ENCODE assay signal across 20 cellular contexts in the genomic region with DNA sequence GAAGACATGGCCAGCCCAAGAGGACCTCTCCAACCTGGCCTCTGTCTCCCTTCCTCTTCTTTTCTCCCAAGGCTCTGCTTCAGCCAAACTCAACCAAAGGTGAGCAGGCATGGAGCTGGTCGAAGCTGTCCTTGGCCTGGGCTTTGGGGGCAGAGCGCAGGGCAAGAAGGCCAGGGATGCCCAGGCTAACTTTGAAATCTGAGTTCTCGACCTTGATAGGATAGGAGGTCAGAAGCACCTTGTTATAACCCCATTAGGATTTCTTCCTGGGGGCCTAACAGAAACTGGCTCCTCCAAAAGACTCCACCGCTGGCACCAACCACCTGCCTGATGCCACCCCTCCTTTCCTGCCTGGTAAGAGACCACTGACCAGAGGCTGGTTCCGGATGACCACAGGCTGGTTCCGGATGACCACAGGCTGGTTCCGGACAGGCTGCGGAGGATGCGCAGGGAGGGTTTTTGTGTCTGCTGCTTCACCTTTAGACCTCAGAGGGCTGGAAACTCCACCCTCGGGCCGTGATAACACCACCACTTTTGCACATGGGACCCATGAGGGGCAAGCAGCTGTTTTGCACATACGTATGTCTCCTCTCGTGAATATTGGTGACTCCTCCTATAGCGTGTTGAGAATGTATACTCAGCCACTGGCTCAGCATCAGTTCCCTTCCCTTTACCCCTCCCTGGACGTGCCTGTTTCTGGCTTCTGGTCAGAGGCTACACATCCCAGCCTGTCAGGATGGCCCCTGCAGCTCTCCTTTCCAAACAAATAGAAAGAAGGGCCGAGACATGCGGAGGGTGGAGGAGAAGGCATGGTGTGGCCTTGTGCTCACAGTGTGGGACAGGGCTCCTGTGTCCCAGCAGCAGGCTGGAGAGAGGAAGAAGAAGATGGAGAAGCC.
DNase-seq lines count a peak whose midpoint lies in the region; ATAC-seq and TF ChIP-seq lines count a peak whose summit lies in the region.
"Had no signal": no experiment of that assay in that cellular context is flagged by ENCODE, and none has a peak within 500 bp of the region (broad histone marks: within the 10 kb centered on the region; RNA-seq: fewer than 3 reads in every experiment).

No MANE protein-coding gene starts in this region.

- H3K27ac Mint-ChIP-seq in activated CD4-positive, alpha-beta T cell treated with anti-CD3 and anti-CD28 coated beads, Interleukin-2, amount 10 ng/mL, durations not matched to agents 7 days and 5 days: peak overlapping the region; percentile 86
- no peak overlapping the region for H3K27ac Mint-ChIP-seq in activated T-helper 17 cell treated with anti-CD3 and anti-CD28 coated beads, Interleukin-2, amount 50 U/mL, for 72 hours
- H3K27ac Mint-ChIP-seq: activated CD4-positive, alpha-beta memory T cell treated with anti-CD3 and anti-CD28 coated beads for 36 hours; GM23338 had no signal

- H4K20me1 ChIP-seq in BLaER1 treated with 17β-estradiol and CSF1 and Interleukin-3, amounts not matched to agents 10 nM and 100 nM: no peaks in the 10 kb centered on the region
- H4K20me1 ChIP-seq in osteoblast (ENCODE audit: insufficient read depth, low read length): no peaks in the 10 kb centered on the region

- H3K27ac ChIP-seq in BLaER1 treated with 17β-estradiol and CSF1 and Interleukin-3, amounts not matched to agents 10 nM and 100 nM: peak overlapping the region in 6 of 11 experiments; percentile 2 to 68 (median 58); a peak in 6 of 22 replicates
- no peak overlapping the region for H3K27ac ChIP-seq in osteoblast (ENCODE audit: low read depth, low read length)
- H3K27ac ChIP-seq: adrenal gland, brain microvascular endothelial cell, stomach, tibial nerve had no signal

- peaks cover 41% of the 10 kb centered on the region for H3K9me3 Mint-ChIP-seq in activated CD4-positive, alpha-beta T cell treated with anti-CD3 and anti-CD28 coated beads, Interleukin-2, amount 10 ng/mL, durations not matched to agents 7 days and 5 days
- H3K9me3 Mint-ChIP-seq in activated T-helper 17 cell treated with anti-CD3 and anti-CD28 coated beads, Interleukin-2, amount 50 U/mL, for 72 hours: peaks cover 9% of the 10 kb centered on the region
- H3K9me3 Mint-ChIP-seq: GM23338 had no signal

- no peak overlapping the region for H3K4me3 ChIP-seq in BLaER1 treated with 17β-estradiol and CSF1 and Interleukin-3, amounts not matched to agents 10 nM and 100 nM
- no peak overlapping the region for H3K4me3 ChIP-seq in osteoblast (ENCODE audit: insufficient read depth, low read length)
- H3K4me3 ChIP-seq: adrenal gland, GM23338, stomach, tibial nerve had no signal

- H3K9ac ChIP-seq in BLaER1 treated with 17β-estradiol and CSF1 and Interleukin-3, amounts not matched to agents 10 nM and 100 nM: no peak overlapping the region; a peak in 1 of 22 replicates

- peaks cover 49% of the 10 kb centered on the region for H3K36me3 Mint-ChIP-seq in activated CD4-positive, alpha-beta T cell treated with anti-CD3 and anti-CD28 coated beads, Interleukin-2, amount 10 ng/mL, durations not matched to agents 7 days and 5 days (ENCODE audit: low read depth)
- H3K36me3 Mint-ChIP-seq in activated T-helper 17 cell treated with anti-CD3 and anti-CD28 coated beads, Interleukin-2, amount 50 U/mL, for 72 hours (ENCODE audit: low read depth): no peaks in the 10 kb centered on the region

- H2AFZ ChIP-seq in osteoblast (ENCODE audit: low read length): no peak overlapping the region
- H2AFZ ChIP-seq: GM23338 had no signal

- no peak for DNase-seq in activated CD4-positive, alpha-beta T cell treated with anti-CD3 and anti-CD28 coated beads, Interleukin-2, amount 10 ng/mL, durations not matched to agents 7 days and 5 days
- no peak for DNase-seq in activated CD4-positive, alpha-beta T cell treated with anti-CD3 and anti-CD28 coated beads, Interleukin-2, amount 50 U/mL, for 48 hours
- DNase-seq in osteoblast (ENCODE audit: insufficient read length, low spot score, missing footprints): peak; percentile 72
- DNase-seq in NOMO-1 (lab: John Stamatoyannopoulos, UW; ENCODE audit: unreplicated experiment in 2 of 2): no peak
- DNase-seq in NCI-H1417 treated with DMSO at 0.1 percent for 48 hours (lab: John Stamatoyannopoulos, UW): no peak
- no peak for DNase-seq in dedifferentiated amniotic fluid mesenchymal stem cell (ENCODE audit: extremely low spot score)
- DNase-seq: adrenal gland, brain microvascular endothelial cell, cortex of kidney, mammary epithelial cell, NCI-H1092 treated with DMSO at 0.1 percent for 48 hours, NCI-H2081 treated with DMSO at 0.1 percent for 48 hours, NCI-H82, SHP77 treated with DMSO at 0.1 percent for 48 hours had no signal

- H3K4me2 ChIP-seq in BLaER1 treated with 17β-estradiol and CSF1 and Interleukin-3, amounts not matched to agents 10 nM and 100 nM: peak overlapping the region in 10 of 11 experiments; percentile 69 to 93 (median 80); a peak in 14 of 22 replicates
- no peak overlapping the region for H3K4me2 ChIP-seq in osteoblast (ENCODE audit: insufficient read depth, low read length)
- H3K4me2 ChIP-seq: GM23338 had no signal

- H3K79me2 ChIP-seq in osteoblast (ENCODE audit: insufficient read depth, low read length): no peaks in the 10 kb centered on the region

- ATAC-seq in activated T-helper 17 cell treated with anti-CD3 and anti-CD28 coated beads, Interleukin-2, amount 50 U/mL, for 72 hours (replicated peaks): no peak
- ATAC-seq: GM23338 had no signal

- peaks cover 0 to 12% (median 0%) of the 10 kb centered on the region in 11 experiments; a peak in 5 of 22 replicates for H3K27me3 ChIP-seq in BLaER1 treated with 17β-estradiol and CSF1 and Interleukin-3, amounts not matched to agents 10 nM and 100 nM
- H3K27me3 ChIP-seq in osteoblast (ENCODE audit: insufficient read depth, low read length): no peaks in the 10 kb centered on the region
- H3K27me3 ChIP-seq: adrenal gland, brain microvascular endothelial cell, tibial nerve had no signal

- H3K27me3 Mint-ChIP-seq in activated CD4-positive, alpha-beta T cell treated with anti-CD3 and anti-CD28 coated beads, Interleukin-2, amount 10 ng/mL, durations not matched to agents 7 days and 5 days: no peaks in the 10 kb centered on the region
- no peaks in the 10 kb centered on the region for H3K27me3 Mint-ChIP-seq in activated T-helper 17 cell treated with anti-CD3 and anti-CD28 coated beads, Interleukin-2, amount 50 U/mL, for 72 hours
- H3K27me3 Mint-ChIP-seq: activated CD4-positive, alpha-beta memory T cell treated with anti-CD3 and anti-CD28 coated beads for 36 hours had no signal

- 0 out of 22 replicates have a peak, but pooled peaks cover 0 to 4% (median 0%) of the 10 kb centered on the region in 11 experiments for H3K36me3 ChIP-seq in BLaER1 treated with 17β-estradiol and CSF1 and Interleukin-3, amounts not matched to agents 10 nM and 100 nM
- H3K36me3 ChIP-seq in osteoblast (ENCODE audit: insufficient read depth, low read length): no peaks in the 10 kb centered on the region
- H3K36me3 ChIP-seq: adrenal gland, brain microvascular endothelial cell, stomach, tibial nerve had no signal

- POLR2A ChIA-PET in activated CD4-positive, alpha-beta T cell treated with anti-CD3 and anti-CD28 coated beads, Interleukin-2, amount 10 ng/mL, durations not matched to agents 7 days and 5 days (lab: Charles Lee): no interaction called here

- H3K4me1 Mint-ChIP-seq in activated CD4-positive, alpha-beta T cell treated with anti-CD3 and anti-CD28 coated beads, Interleukin-2, amount 10 ng/mL, durations not matched to agents 7 days and 5 days: peaks cover 53% of the 10 kb centered on the region
- peaks cover 13% of the 10 kb centered on the region for H3K4me1 Mint-ChIP-seq in activated T-helper 17 cell treated with anti-CD3 and anti-CD28 coated beads, Interleukin-2, amount 50 U/mL, for 72 hours
- H3K4me1 Mint-ChIP-seq: GM23338 had no signal

- TF ChIP-seq CTCF in osteoblast (IDR thresholded peaks at IDR 0.05; ENCODE audit: extremely low read depth, low read depth, low read length): no peak

- H3K9me3 ChIP-seq in BLaER1 treated with 17β-estradiol and CSF1 and Interleukin-3, amounts not matched to agents 10 nM and 100 nM (replicated peaks in 1 of 11): peaks cover 15 to 30% (median 23%) of the 10 kb centered on the region in 11 experiments
- H3K9me3 ChIP-seq in osteoblast (ENCODE audit: low read depth, low read length): peaks cover 2% of the 10 kb centered on the region
- H3K9me3 ChIP-seq: adrenal gland had no signal

- peaks cover 25 to 39% (median 30%) of the 10 kb centered on the region in 10 experiments for H3K4me1 ChIP-seq in BLaER1 treated with 17β-estradiol and CSF1 and Interleukin-3, amounts not matched to agents 10 nM and 100 nM
- H3K4me1 ChIP-seq in osteoblast (ENCODE audit: insufficient read depth, low read length): no peaks in the 10 kb centered on the region
- H3K4me1 ChIP-seq: adrenal gland, stomach, tibial nerve had no signal

- no peak overlapping the region for H3K4me3 Mint-ChIP-seq in activated CD4-positive, alpha-beta T cell treated with anti-CD3 and anti-CD28 coated beads, Interleukin-2, amount 10 ng/mL, durations not matched to agents 7 days and 5 days
- peak overlapping the region; percentile 61 for H3K4me3 Mint-ChIP-seq in activated T-helper 17 cell treated with anti-CD3 and anti-CD28 coated beads, Interleukin-2, amount 50 U/mL, for 72 hours
- H3K4me3 Mint-ChIP-seq: GM23338 had no signal

- CTCF ChIA-PET in activated CD4-positive, alpha-beta T cell treated with anti-CD3 and anti-CD28 coated beads, Interleukin-2, amount 10 ng/mL, durations not matched to agents 7 days and 5 days (lab: Charles Lee): interaction anchor here (1.3 kb wide), 1 partner anchor 10 kb away, joined by 3 read pairs; no protein-coding TSS in a partner anchor
